13 cellular contexts compared by ENCODE assay signal in genomic region chr15:63595688-63596087, GRCh38. TPM values are rescaled to one million over a fixed set of nuclear protein-coding genes. Genes with fewer than 3 reads are reported as not detected.
DNase-seq lines count a peak whose midpoint lies in the region; ATAC-seq, FAIRE-seq and TF ChIP-seq lines count a peak whose summit lies in the region.
"Had no signal": no experiment of that assay in that cellular context is flagged by ENCODE, and none has a peak within 500 bp of the region (broad histone marks: within the 10 kb centered on the region; RNA-seq: fewer than 3 reads in every experiment).

No MANE protein-coding gene starts in this region.

- no TSS peak for BruUV-seq in HepG2 (replicated peaks; lab: Mats Ljungman, UMichigan)

- CTCF ChIA-PET in HepG2 (lab: Yijun Ruan, JAX; ENCODE audit: low intra/inter-chr PET ratio, low total read pairs): no interaction called here

- peaks cover 44% of the 10 kb centered on the region for H3K4me1 Mint-ChIP-seq in nephron progenitor cell

- no peaks in the 10 kb centered on the region for H4K20me1 ChIP-seq in HepG2 (ENCODE audit: insufficient read depth, low read length)

- no peaks in the 10 kb centered on the region for H3K9me3 ChIP-seq in HepG2 (ENCODE audit: low read length)
- H3K9me3 ChIP-seq in right lobe of liver: no peaks in the 10 kb centered on the region
- H3K9me3 ChIP-seq in ascending aorta: no peaks in the 10 kb centered on the region
- H3K9me3 ChIP-seq: upper lobe of right lung had no signal

- DNase-seq in HepG2 (ENCODE audit: low spot score) (no peak), right lobe of liver (no peak), ascending aorta (ENCODE audit: low spot score in 2 of 2) (no peak), nephron progenitor cell (no peak), H4 (ENCODE audit: low spot score) (no peak), NCI-H226 (no peak), LoVo (ENCODE audit: low spot score) (no peak)
- DNase-seq: activated T-cell treated with anti-CD3 and anti-CD28 coated beads, Interleukin-2, amount 50 U/mL, for 48 hours; NCI-H1048; upper lobe of right lung; WERI-Rb-1 had no signal

- no peak overlapping the region for H3K4me2 ChIP-seq in HepG2 (ENCODE audit: low read depth, low read length)

- no peaks in the 10 kb centered on the region for H3K79me2 ChIP-seq in HepG2 (ENCODE audit: insufficient read depth, low read length)

- TF ChIP-seq CTCF in HepG2 (CRISPR knock-in tag; IDR thresholded peaks at IDR 0.05): no peak
- no peak for TF ChIP-seq CTCF in right lobe of liver (IDR thresholded peaks at IDR 0.05)
- TF ChIP-seq CTCF in ascending aorta (IDR thresholded peaks at IDR 0.05): no peak
- TF ChIP-seq CTCF in nephron progenitor cell (IDR thresholded peaks at IDR 0.05): no peak

- H3K4me1 ChIP-seq in HepG2 (ENCODE audit: insufficient read depth, low read length) (peaks cover 41% of the 10 kb centered on the region), right lobe of liver (peaks cover 0 to 5% (median 0%) of the 10 kb centered on the region in 4 donors), ascending aorta (peaks cover 5 to 33% of the 10 kb centered on the region in 2 donors)

- H3K27ac Mint-ChIP-seq in nephron progenitor cell: peak overlapping the region; percentile 9

- peaks cover 4% of the 10 kb centered on the region for H3K27me3 Mint-ChIP-seq in nephron progenitor cell (ENCODE audit: low read depth, poor library complexity)

- H3K36me3 Mint-ChIP-seq in nephron progenitor cell (ENCODE audit: low read depth): peaks cover 34% of the 10 kb centered on the region

- TF ChIP-seq EP300 in HepG2 (IDR thresholded peaks at IDR 0.05; ENCODE audit: low read depth in 2 of 2, low read length in 2 of 2) (no peak), HepG2 (CRISPR knock-in tag; IDR thresholded peaks at IDR 0.05; ENCODE audit: borderline replicate concordance) (no peak)

- in situ Hi-C loops in HepG2 (cut with HindIII; ENCODE audit: extremely low pct_ligation_motif_present, low pct_unique_long_range_greater_than_20kb): no loop called here

- TF ChIP-seq RAD21 in HepG2 (CRISPR knock-in tag; IDR thresholded peaks at IDR 0.05): no peak

- no peak for ATAC-seq in HepG2
- ATAC-seq in right lobe of liver: no peak
- no peak for ATAC-seq in HG03159 (IDR thresholded peaks at IDR 0.05; ENCODE audit: unreplicated experiment)
- ATAC-seq: upper lobe of right lung had no signal

- no peak overlapping the region for H3K9ac ChIP-seq in HepG2 (ENCODE audit: insufficient read depth, low read depth, low read length)

- no peaks in the 10 kb centered on the region for H3K9me3 Mint-ChIP-seq in nephron progenitor cell

- H3K27ac ChIP-seq in HepG2 (ENCODE audit: extremely low read length, insufficient read depth, low read length): no peak overlapping the region
- H3K27ac ChIP-seq in right lobe of liver: no peak overlapping the region
- H3K27ac ChIP-seq in ascending aorta: peak overlapping the region; percentile 77 to 86
- H3K27ac ChIP-seq: SK-N-MC, upper lobe of right lung, WERI-Rb-1 had no signal

- H3K4me3 Mint-ChIP-seq in nephron progenitor cell: no peak overlapping the region

- TF ChIP-seq POLR2A in HepG2 (IDR thresholded peaks at IDR 0.05; ENCODE audit: insufficient read depth in 1 of 2, low read depth in 2 of 2, low read length in 2 of 2) (no peak), right lobe of liver (IDR thresholded peaks at IDR 0.05) (no peak)

- FAIRE-seq in HepG2 (lab: Jason Lieb, UNC): no peak

- H2AFZ ChIP-seq in HepG2 (ENCODE audit: low read length): no peak overlapping the region

- H3K27me3 ChIP-seq in HepG2 (ENCODE audit: control insufficient read depth in 1 of 2, insufficient read depth in 2 of 2, low read length in 2 of 2) (no peaks in the 10 kb centered on the region; a peak in 1 of 5 replicates), right lobe of liver (no peaks in the 10 kb centered on the region), ascending aorta (no peaks in the 10 kb centered on the region)
- H3K27me3 ChIP-seq: upper lobe of right lung had no signal

- H3K4me3 ChIP-seq in HepG2 (replicated peaks in 1 of 3; ENCODE audit: insufficient read depth in 1 of 3, low read depth in 2 of 3, low read length in 3 of 3) (no peak overlapping the region), right lobe of liver (no peak overlapping the region), ascending aorta (no peak overlapping the region)
- H3K4me3 ChIP-seq: SK-N-MC, upper lobe of right lung had no signal

- intact Hi-C loops in HepG2 (cut with micrococcal nuclease; ENCODE audit: unreplicated experiment) (loop anchor here (5.0 kb wide), 2 partner anchors 128 to 303 kb away; no protein-coding TSS in a partner anchor), right lobe of liver (cut with DNase I) (no loop called here), ascending aorta (cut with DNase I) (loop anchor here (5.0 to 10.0 kb wide), 3 partner anchors 43 to 499 kb away; partner anchors contain the start of genes CIAO2A and SNX1)

- peaks cover 6 to 22% of the 10 kb centered on the region in 2 experiments for H3K36me3 ChIP-seq in HepG2 (replicated peaks in 1 of 2; ENCODE audit: control insufficient read depth in 1 of 2, insufficient read depth in 2 of 2, low read length in 2 of 2)
- H3K36me3 ChIP-seq in right lobe of liver: peaks cover 0 to 23% (median 10%) of the 10 kb centered on the region in 4 donors
- peaks cover 13 to 22% of the 10 kb centered on the region in 2 donors for H3K36me3 ChIP-seq in ascending aorta

- WGBS in HepG2 (ENCODE audit: low lambda C conversion rate): 100% methylated on average over 1 of the region's 1 CpG
- 75% methylated on average over 1 of the region's 1 CpG for WGBS in right lobe of liver (ENCODE audit: insufficient coverage, low coverage, low lambda C conversion rate, missing lambda C conversion rate)

- POLR2A ChIA-PET in HepG2 (lab: Yijun Ruan, JAX): interaction anchor here (1.5 kb wide), 1 partner anchor 14 kb away, joined by 3 read pairs; no protein-coding TSS in a partner anchor

TF ChIP-seq in HepG2, 621 proteins besides CTCF, POLR2A, EP300 and RAD21:
- TF ChIP-seq KDM2A (CRISPR knock-in tag; IDR thresholded peaks at IDR 0.05; ENCODE audit: borderline replicate concordance, low read depth) (peak; percentile 18; the same call in 1 of the 2 replicates), ZNF777 (CRISPR knock-in tag; IDR thresholded peaks at IDR 0.05) (no peak)

RNA-seq across cellular contexts. Expression of gene FBXL22, which starts 1.5 kb away (rescaled TPM):
- total RNA-seq in HepG2 (2016; rRNA removed; fragmentation: Illumina TruSeq; extraction: Trizol) (0.20 and 0.33 TPM in 2 replicates), right lobe of liver (under 1 TPM in 4 of 6 experiments, not detected in 2; 0.26 to 0.56 (median 0.44) TPM), ascending aorta (0.43 TPM)
- total RNA-seq in HepG2 (2016; cell fraction: cytosol; rRNA removed; fragmentation: Illumina TruSeq; extraction: Trizol; ENCODE audit: low read depth): 0.44 and 0.71 TPM in 2 replicates
- total RNA-seq in HepG2 (2016; cell fraction: insoluble cytoplasmic fraction; rRNA removed; fragmentation: Illumina TruSeq; extraction: Trizol): 0.19 and 0.50 TPM in 2 replicates
- 0.52 and 0.59 TPM in 2 replicates for total RNA-seq in HepG2 (2016; cell fraction: membrane; rRNA removed; fragmentation: Illumina TruSeq; extraction: Trizol)
- total RNA-seq in HepG2 (2016; cell fraction: nucleus; rRNA removed; fragmentation: Illumina TruSeq; extraction: Trizol): 0.47 and 1.1 TPM in 2 replicates
- polyA plus RNA-seq in HepG2 (2011; rRNA removed): 0.09 and 0.15 TPM in 2 replicates
- polyA plus RNA-seq in HepG2 (2011; cell fraction: cytosol; rRNA removed): 0.18 and 0.27 TPM in 2 replicates
- polyA plus RNA-seq in HepG2 (2011; cell fraction: nucleus; rRNA removed): 0.43 and 0.68 TPM in 2 replicates
- 0.17 and 0.48 TPM in 2 replicates for polyA plus RNA-seq in HepG2 (2012)
- 0.26 and 0.31 TPM in 2 replicates for polyA plus RNA-seq in HepG2 (2016; cell fraction: cytosol; fragmentation: Illumina TruSeq; extraction: Trizol; ENCODE audit: low read depth)
- polyA plus RNA-seq in HepG2 (2016; cell fraction: insoluble cytoplasmic fraction; fragmentation: Illumina TruSeq; extraction: Trizol; ENCODE audit: low read depth): 0.45 and 0.47 TPM in 2 replicates
- 0.47 and 0.55 TPM in 2 replicates for polyA plus RNA-seq in HepG2 (2016; cell fraction: membrane; fragmentation: Illumina TruSeq; extraction: Trizol; ENCODE audit: low read depth)
- 0.40 and 1.6 TPM in 2 replicates for polyA plus RNA-seq in HepG2 (2016; cell fraction: nucleus; fragmentation: Illumina TruSeq; extraction: Trizol; ENCODE audit: insufficient read depth, low read depth)
- polyA minus RNA-seq in HepG2 (2011; rRNA and poly(A)+ RNA removed; ENCODE audit: low replicate concordance): 0.54 and 0.63 TPM in 2 replicates
- not detected in 2 replicates for polyA minus RNA-seq in HepG2 (2011; cell fraction: cytosol; rRNA and poly(A)+ RNA removed)
- polyA minus RNA-seq in HepG2 (2011; cell fraction: nucleus; rRNA and poly(A)+ RNA removed): 0.99 and 1.2 TPM in 2 replicates
- total RNA-seq in H4 (2014; rRNA removed; shearing (Covaris generic)): not detected in 2 replicates

Comparison
In these comparisons a context has a peak if more than half of its experiments do, and no peak if none do; other contexts are left out.
1. intact Hi-C loops: an anchor here in HepG2 (5.0 kb wide) and ascending aorta (5.0 to 10.0 kb wide); none called in right lobe of liver.
2. H3K27ac ChIP-seq: peak in ascending aorta (2 of 2); none in HepG2 (single experiment) and right lobe of liver (0 of 3).